Comparison of ENCODE assay signal across 1 cellular context in genomic region chr5:149117970-149118369, GRCh38.
TF ChIP-seq lines count a peak whose summit lies in the region.

No MANE protein-coding gene starts in this region.

TF ChIP-seq in GM12878, 131 proteins besides CTCF, POLR2A, EP300 and RAD21 (continued from another document):
- TF ChIP-seq PKNOX1 (IDR thresholded peaks at IDR 0.05) (peak; percentile 88), PBX3 (IDR thresholded peaks at IDR 0.05; ENCODE audit: insufficient replicate concordance, low read depth, low read length) (peak; percentile 48)
TF ChIP-seq in GM12878: peak in this region for 2.
